ENCODE assay signal across 1 cellular context in genomic region chr19:42528354-42529247, GRCh38.
TF ChIP-seq lines count a peak whose summit lies in the region.

Gene CEACAM1 (minus strand): TSS chr19:42528481. CDS start chr19:42528374, 107 bp downstream.

TF ChIP-seq in H1, 55 proteins besides CTCF, POLR2A, EP300 and RAD21 (continued from another document):
- TF ChIP-seq USF2 (IDR thresholded peaks at IDR 0.05; ENCODE audit: low read length) (no peak), JUN (IDR thresholded peaks at IDR 0.05; ENCODE audit: low read depth, low read length) (no peak), CHD7 (IDR thresholded peaks at IDR 0.05; ENCODE audit: insufficient replicate concordance, low read length) (no peak), SIRT6 (IDR thresholded peaks at IDR 0.05; ENCODE audit: low read length) (no peak), KDM5A (IDR thresholded peaks at IDR 0.05; ENCODE audit: low read length) (no peak), CEBPB (IDR thresholded peaks at IDR 0.05; ENCODE audit: low read depth, low read length) (no peak)
